Comparison of ENCODE assay signal across 1 cellular context in the genomic region with DNA sequence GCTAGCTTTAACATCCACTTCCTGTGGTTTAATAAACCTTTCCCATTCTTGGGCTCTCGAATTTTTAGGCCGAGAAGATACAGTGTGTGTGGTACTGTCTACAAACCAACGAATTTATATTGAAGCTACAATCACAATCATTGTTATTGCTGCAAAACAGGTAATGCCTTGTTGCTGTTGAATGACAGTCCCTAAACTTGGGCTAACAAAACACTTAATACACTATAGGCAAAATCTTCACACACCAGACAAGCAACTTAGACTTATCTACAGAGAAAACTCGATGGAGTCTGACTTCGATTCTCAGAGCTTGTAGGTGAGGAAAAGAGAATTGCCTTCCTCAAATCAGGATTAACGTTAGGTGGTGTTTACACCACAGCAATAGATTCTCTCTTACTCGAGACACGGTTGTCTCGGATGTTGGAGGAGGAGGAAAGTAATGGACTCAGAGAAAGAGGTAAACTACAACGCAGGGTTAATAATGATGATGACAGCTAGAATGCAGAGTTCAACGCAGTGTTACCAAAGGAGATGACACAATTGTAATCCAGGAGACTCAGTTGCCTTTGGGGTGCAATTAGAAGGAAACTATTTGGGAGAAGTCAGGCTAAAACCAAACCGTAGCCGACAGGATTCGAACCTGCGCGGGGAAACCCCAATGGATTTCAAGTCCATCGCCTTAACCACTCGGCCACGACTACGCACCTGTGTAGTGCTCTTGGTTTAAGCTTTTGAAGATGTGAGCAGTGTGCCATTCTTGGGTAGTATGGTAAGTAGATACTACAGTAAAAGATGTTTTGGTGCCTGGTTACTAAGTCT.
A peak's percentile ranks its signal among the peaks of the same experiment; 100 is the strongest.
TF ChIP-seq lines count a peak whose summit lies in the region.

No MANE protein-coding gene starts in this region.

TF ChIP-seq in K562, 482 proteins besides CTCF, POLR2A, EP300 and RAD21 (continued from another document and continues in another):
- TF ChIP-seq, protein P1, sequence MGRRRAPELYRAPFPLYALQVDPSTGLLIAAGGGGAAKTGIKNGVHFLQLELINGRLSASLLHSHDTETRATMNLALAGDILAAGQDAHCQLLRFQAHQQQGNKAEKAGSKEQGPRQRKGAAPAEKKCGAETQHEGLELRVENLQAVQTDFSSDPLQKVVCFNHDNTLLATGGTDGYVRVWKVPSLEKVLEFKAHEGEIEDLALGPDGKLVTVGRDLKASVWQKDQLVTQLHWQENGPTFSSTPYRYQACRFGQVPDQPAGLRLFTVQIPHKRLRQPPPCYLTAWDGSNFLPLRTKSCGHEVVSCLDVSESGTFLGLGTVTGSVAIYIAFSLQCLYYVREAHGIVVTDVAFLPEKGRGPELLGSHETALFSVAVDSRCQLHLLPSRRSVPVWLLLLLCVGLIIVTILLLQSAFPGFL (CRISPR knock-in tag; IDR thresholded peaks at IDR 0.05): peak; percentile 52; the same call in 1 of the 2 replicates
- TF ChIP-seq KDM2B (CRISPR knock-in tag; IDR thresholded peaks at IDR 0.05) (no peak), NFRKB (IDR thresholded peaks at IDR 0.05; ENCODE audit: low read depth) (no peak), SPI1 (IDR thresholded peaks at IDR 0.05; ENCODE audit: borderline replicate concordance, low read depth, low read length) (no peak), SIRT6 (IDR thresholded peaks at IDR 0.05; ENCODE audit: low read depth, low read length) (no peak), RAD51 (IDR thresholded peaks at IDR 0.05; ENCODE audit: borderline replicate concordance, low read depth) (no peak), TARDBP (IDR thresholded peaks at IDR 0.05) (0 out of 2 replicates have a peak, but pooled peaks have one; percentile 46), CCAR2 (IDR thresholded peaks at IDR 0.05; ENCODE audit: low read depth, low read length) (no peak), RBM15 (IDR thresholded peaks at IDR 0.05; ENCODE audit: insufficient read depth, low read length) (no peak), SLC30A9 (CRISPR knock-in tag; IDR thresholded peaks at IDR 0.05) (no peak), ZBTB1 (CRISPR knock-in tag; IDR thresholded peaks at IDR 0.05; ENCODE audit: borderline replicate concordance, low read depth) (no peak), NR1H2 (CRISPR knock-in tag; IDR thresholded peaks at IDR 0.05) (no peak), ZNF785 (CRISPR knock-in tag; IDR thresholded peaks at IDR 0.05) (no peak), PCBP2 (IDR thresholded peaks at IDR 0.05; ENCODE audit: low read depth, low read length, poor library complexity, severe bottlenecking) (no peak), ZNF764 (CRISPR knock-in tag; IDR thresholded peaks at IDR 0.05; ENCODE audit: low read depth) (peak; percentile 70; the same call in 1 of the 2 replicates), BCL6 (CRISPR knock-in tag; IDR thresholded peaks at IDR 0.05) (no peak), ATF1 (CRISPR knock-in tag; IDR thresholded peaks at IDR 0.05) (no peak), ATF1 (tag; IDR thresholded peaks at IDR 0.05) (peak; percentile 80), CTBP1 (IDR thresholded peaks at IDR 0.05; ENCODE audit: borderline replicate concordance) (peak; percentile 99), SIN3A (IDR thresholded peaks at IDR 0.05; ENCODE audit: borderline replicate concordance in 2 of 2, control insufficient read depth in 1 of 2, low read depth in 2 of 2, low read length in 2 of 2) (no peak), NFATC3 (IDR thresholded peaks at IDR 0.05) (0 out of 2 replicates have a peak, but pooled peaks have one; percentile 20), KDM1A (IDR thresholded peaks at IDR 0.05) (peak; percentile 41 to 45; a peak in 2 of 4 replicates), RB1 (IDR thresholded peaks at IDR 0.05; ENCODE audit: low read depth) (peak; percentile 76), KAT8 (IDR thresholded peaks at IDR 0.05; ENCODE audit: low read depth) (no peak), BRD4 (IDR thresholded peaks at IDR 0.05) (peak; percentile 99), ETV6 (IDR thresholded peaks at IDR 0.05; ENCODE audit: borderline replicate concordance in 1 of 2, low read depth in 2 of 2, low read length in 1 of 2) (no peak), ETV6 (CRISPR knock-in tag; IDR thresholded peaks at IDR 0.05; ENCODE audit: borderline replicate concordance) (no peak), ZNF444 (CRISPR knock-in tag; IDR thresholded peaks at IDR 0.05) (no peak), SIN3B (IDR thresholded peaks at IDR 0.05; ENCODE audit: low read depth) (no peak), NFXL1 (CRISPR knock-in tag; IDR thresholded peaks at IDR 0.05) (no peak), RUNX1 (IDR thresholded peaks at IDR 0.05; ENCODE audit: low read depth) (no peak)
- TF ChIP-seq, protein P2, sequence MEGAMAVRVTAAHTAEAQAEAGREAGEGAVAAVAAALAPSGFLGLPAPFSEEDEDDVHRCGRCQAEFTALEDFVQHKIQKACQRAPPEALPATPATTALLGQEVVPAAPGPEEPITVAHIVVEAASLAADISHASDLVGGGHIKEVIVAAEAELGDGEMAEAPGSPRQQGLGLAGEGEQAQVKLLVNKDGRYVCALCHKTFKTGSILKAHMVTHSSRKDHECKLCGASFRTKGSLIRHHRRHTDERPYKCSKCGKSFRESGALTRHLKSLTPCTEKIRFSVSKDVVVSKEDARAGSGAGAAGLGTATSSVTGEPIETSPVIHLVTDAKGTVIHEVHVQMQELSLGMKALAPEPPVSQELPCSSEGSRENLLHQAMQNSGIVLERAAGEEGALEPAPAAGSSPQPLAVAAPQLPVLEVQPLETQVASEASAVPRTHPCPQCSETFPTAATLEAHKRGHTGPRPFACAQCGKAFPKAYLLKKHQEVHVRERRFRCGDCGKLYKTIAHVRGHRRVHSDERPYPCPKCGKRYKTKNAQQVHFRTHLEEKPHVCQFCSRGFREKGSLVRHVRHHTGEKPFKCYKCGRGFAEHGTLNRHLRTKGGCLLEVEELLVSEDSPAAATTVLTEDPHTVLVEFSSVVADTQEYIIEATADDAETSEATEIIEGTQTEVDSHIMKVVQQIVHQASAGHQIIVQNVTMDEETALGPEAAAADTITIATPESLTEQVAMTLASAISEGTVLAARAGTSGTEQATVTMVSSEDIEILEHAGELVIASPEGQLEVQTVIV (CRISPR knock-in tag; IDR thresholded peaks at IDR 0.05; ENCODE audit: borderline replicate concordance): no peak
- TF ChIP-seq, protein P3, sequence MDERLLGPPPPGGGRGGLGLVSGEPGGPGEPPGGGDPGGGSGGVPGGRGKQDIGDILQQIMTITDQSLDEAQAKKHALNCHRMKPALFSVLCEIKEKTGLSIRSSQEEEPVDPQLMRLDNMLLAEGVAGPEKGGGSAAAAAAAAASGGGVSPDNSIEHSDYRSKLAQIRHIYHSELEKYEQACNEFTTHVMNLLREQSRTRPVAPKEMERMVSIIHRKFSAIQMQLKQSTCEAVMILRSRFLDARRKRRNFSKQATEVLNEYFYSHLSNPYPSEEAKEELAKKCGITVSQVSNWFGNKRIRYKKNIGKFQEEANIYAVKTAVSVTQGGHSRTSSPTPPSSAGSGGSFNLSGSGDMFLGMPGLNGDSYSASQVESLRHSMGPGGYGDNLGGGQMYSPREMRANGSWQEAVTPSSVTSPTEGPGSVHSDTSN (CRISPR knock-in tag; IDR thresholded peaks at IDR 0.05; ENCODE audit: low read depth): no peak
- TF ChIP-seq, protein P3 (tag; conservative IDR thresholded peaks at IDR 0.05; ENCODE audit: low read depth): peak; percentile 43
- TF ChIP-seq, protein P4, sequence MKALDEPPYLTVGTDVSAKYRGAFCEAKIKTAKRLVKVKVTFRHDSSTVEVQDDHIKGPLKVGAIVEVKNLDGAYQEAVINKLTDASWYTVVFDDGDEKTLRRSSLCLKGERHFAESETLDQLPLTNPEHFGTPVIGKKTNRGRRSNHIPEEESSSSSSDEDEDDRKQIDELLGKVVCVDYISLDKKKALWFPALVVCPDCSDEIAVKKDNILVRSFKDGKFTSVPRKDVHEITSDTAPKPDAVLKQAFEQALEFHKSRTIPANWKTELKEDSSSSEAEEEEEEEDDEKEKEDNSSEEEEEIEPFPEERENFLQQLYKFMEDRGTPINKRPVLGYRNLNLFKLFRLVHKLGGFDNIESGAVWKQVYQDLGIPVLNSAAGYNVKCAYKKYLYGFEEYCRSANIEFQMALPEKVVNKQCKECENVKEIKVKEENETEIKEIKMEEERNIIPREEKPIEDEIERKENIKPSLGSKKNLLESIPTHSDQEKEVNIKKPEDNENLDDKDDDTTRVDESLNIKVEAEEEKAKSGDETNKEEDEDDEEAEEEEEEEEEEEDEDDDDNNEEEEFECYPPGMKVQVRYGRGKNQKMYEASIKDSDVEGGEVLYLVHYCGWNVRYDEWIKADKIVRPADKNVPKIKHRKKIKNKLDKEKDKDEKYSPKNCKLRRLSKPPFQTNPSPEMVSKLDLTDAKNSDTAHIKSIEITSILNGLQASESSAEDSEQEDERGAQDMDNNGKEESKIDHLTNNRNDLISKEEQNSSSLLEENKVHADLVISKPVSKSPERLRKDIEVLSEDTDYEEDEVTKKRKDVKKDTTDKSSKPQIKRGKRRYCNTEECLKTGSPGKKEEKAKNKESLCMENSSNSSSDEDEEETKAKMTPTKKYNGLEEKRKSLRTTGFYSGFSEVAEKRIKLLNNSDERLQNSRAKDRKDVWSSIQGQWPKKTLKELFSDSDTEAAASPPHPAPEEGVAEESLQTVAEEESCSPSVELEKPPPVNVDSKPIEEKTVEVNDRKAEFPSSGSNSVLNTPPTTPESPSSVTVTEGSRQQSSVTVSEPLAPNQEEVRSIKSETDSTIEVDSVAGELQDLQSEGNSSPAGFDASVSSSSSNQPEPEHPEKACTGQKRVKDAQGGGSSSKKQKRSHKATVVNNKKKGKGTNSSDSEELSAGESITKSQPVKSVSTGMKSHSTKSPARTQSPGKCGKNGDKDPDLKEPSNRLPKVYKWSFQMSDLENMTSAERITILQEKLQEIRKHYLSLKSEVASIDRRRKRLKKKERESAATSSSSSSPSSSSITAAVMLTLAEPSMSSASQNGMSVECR (CRISPR knock-in tag; IDR thresholded peaks at IDR 0.05): no peak
- TF ChIP-seq, protein P5, sequence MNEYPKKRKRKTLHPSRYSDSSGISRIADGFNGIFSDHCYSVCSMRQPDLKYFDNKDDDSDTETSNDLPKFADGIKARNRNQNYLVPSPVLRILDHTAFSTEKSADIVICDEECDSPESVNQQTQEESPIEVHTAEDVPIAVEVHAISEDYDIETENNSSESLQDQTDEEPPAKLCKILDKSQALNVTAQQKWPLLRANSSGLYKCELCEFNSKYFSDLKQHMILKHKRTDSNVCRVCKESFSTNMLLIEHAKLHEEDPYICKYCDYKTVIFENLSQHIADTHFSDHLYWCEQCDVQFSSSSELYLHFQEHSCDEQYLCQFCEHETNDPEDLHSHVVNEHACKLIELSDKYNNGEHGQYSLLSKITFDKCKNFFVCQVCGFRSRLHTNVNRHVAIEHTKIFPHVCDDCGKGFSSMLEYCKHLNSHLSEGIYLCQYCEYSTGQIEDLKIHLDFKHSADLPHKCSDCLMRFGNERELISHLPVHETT (CRISPR knock-in tag; conservative IDR thresholded peaks at IDR 0.05 in 1 of 2, IDR thresholded peaks at IDR 0.05 in 1 of 2): no peak
- TF ChIP-seq, protein P6, sequence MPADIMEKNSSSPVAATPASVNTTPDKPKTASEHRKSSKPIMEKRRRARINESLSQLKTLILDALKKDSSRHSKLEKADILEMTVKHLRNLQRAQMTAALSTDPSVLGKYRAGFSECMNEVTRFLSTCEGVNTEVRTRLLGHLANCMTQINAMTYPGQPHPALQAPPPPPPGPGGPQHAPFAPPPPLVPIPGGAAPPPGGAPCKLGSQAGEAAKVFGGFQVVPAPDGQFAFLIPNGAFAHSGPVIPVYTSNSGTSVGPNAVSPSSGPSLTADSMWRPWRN (IDR thresholded peaks at IDR 0.05; ENCODE audit: low read depth): no peak
- TF ChIP-seq, protein P7, sequence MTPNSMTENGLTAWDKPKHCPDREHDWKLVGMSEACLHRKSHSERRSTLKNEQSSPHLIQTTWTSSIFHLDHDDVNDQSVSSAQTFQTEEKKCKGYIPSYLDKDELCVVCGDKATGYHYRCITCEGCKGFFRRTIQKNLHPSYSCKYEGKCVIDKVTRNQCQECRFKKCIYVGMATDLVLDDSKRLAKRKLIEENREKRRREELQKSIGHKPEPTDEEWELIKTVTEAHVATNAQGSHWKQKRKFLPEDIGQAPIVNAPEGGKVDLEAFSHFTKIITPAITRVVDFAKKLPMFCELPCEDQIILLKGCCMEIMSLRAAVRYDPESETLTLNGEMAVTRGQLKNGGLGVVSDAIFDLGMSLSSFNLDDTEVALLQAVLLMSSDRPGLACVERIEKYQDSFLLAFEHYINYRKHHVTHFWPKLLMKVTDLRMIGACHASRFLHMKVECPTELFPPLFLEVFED (CRISPR knock-in tag; conservative IDR thresholded peaks at IDR 0.05): peak; percentile 72; the same call in 1 of the 2 replicates
- TF ChIP-seq, protein P8, sequence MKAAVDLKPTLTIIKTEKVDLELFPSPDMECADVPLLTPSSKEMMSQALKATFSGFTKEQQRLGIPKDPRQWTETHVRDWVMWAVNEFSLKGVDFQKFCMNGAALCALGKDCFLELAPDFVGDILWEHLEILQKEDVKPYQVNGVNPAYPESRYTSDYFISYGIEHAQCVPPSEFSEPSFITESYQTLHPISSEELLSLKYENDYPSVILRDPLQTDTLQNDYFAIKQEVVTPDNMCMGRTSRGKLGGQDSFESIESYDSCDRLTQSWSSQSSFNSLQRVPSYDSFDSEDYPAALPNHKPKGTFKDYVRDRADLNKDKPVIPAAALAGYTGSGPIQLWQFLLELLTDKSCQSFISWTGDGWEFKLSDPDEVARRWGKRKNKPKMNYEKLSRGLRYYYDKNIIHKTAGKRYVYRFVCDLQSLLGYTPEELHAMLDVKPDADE (conservative IDR thresholded peaks at IDR 0.05; ENCODE audit: control insufficient read depth, low read depth, low read length): peak; percentile 96
- TF ChIP-seq, protein P9, sequence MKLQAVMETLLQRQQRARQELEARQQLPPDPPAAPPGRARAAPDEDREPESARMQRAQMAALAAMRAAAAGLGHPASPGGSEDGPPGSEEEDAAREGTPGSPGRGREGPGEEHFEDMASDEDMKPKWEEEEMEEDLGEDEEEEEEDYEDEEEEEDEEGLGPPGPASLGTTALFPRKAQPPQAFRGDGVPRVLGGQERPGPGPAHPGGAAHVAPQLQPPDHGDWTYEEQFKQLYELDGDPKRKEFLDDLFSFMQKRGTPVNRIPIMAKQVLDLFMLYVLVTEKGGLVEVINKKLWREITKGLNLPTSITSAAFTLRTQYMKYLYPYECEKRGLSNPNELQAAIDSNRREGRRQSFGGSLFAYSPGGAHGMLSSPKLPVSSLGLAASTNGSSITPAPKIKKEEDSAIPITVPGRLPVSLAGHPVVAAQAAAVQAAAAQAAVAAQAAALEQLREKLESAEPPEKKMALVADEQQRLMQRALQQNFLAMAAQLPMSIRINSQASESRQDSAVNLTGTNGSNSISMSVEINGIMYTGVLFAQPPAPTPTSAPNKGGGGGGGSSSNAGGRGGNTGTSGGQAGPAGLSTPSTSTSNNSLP (IDR thresholded peaks at IDR 0.05; ENCODE audit: borderline replicate concordance, low read depth, low read length): 0 out of 2 replicates have a peak, but pooled peaks have one; percentile 60
- TF ChIP-seq, protein P10, sequence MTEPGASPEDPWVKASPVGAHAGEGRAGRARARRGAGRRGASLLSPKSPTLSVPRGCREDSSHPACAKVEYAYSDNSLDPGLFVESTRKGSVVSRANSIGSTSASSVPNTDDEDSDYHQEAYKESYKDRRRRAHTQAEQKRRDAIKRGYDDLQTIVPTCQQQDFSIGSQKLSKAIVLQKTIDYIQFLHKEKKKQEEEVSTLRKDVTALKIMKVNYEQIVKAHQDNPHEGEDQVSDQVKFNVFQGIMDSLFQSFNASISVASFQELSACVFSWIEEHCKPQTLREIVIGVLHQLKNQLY (CRISPR knock-in tag; conservative IDR thresholded peaks at IDR 0.05): no peak
